In genomic region chr6:143675946-143676345, GRCh38 we compare ENCODE assay signal across 13 cellular contexts. TPM values are rescaled to one million over a fixed set of nuclear protein-coding genes. Genes with fewer than 3 reads are reported as not detected.
A peak's percentile ranks its signal among the peaks of the same experiment; 100 is the strongest.
DNase-seq lines count a peak whose midpoint lies in the region; ATAC-seq, FAIRE-seq and TF ChIP-seq lines count a peak whose summit lies in the region.
"Had no signal": no experiment of that assay in that cellular context is flagged by ENCODE, and none has a peak within 500 bp of the region (broad histone marks: within the 10 kb centered on the region; RNA-seq: fewer than 3 reads in every experiment).

No MANE protein-coding gene starts in this region.

- H3K4me3 ChIP-seq in fibroblast of lung (replicated peaks in 1 of 4; ENCODE audit: control extremely low read depth in 1 of 4, insufficient read depth in 1 of 4, low read depth in 3 of 4, low read length in 4 of 4), result no peak overlapping the region
- no peak overlapping the region for H3K4me3 ChIP-seq in psoas muscle
- H3K4me3 ChIP-seq: dorsolateral prefrontal cortex, skin epidermis had no signal

- FAIRE-seq in GM19239 (lab: Jason Lieb, UNC), result peak; percentile 4
- FAIRE-seq in RCC 7860 (lab: Jason Lieb, UNC), result peak; percentile 79

- 38 to 65% (median 51%) methylated on average over 1 of the region's 1 CpG for WGBS in psoas muscle, 3 donors

- no peaks in the 10 kb centered on the region for H3K9me3 ChIP-seq in fibroblast of lung (ENCODE audit: control insufficient read depth, insufficient read depth, low read depth, low read length)
- no peaks in the 10 kb centered on the region for H3K9me3 ChIP-seq in psoas muscle

- peaks cover 10% of the 10 kb centered on the region for H3K4me1 ChIP-seq in fibroblast of lung (ENCODE audit: control insufficient read depth, extremely low read depth, insufficient read depth, low read length)
- peaks cover 5% of the 10 kb centered on the region for H3K4me1 ChIP-seq in psoas muscle

- TF ChIP-seq CTCF in fibroblast of lung (conservative IDR thresholded peaks at IDR 0.05 in 1 of 2, IDR thresholded peaks at IDR 0.05 in 1 of 2; ENCODE audit: low read depth in 1 of 2, low read length in 2 of 2) (no peak), psoas muscle (IDR thresholded peaks at IDR 0.05) (no peak)

- H3K27ac ChIP-seq in fibroblast of lung (ENCODE audit: insufficient read depth, low read length), result no peak overlapping the region
- H3K27ac ChIP-seq in psoas muscle, result peak overlapping the region; percentile 7

- intact Hi-C loops in psoas muscle (cut with DNase I), result loop anchor here in 1 of 2 donors (10.0 kb wide), 1 partner anchor 721 kb away; no protein-coding TSS in a partner anchor

- ATAC-seq in psoas muscle, result no peak
- ATAC-seq in HG02981 (IDR thresholded peaks at IDR 0.05; ENCODE audit: unreplicated experiment), result no peak
- no peak for ATAC-seq in GM21515 (IDR thresholded peaks at IDR 0.05; ENCODE audit: unreplicated experiment)

- H3K4me2 ChIP-seq in fibroblast of lung (ENCODE audit: extremely low read depth, insufficient read depth, low read length), result peak overlapping the region; percentile 44

- no peak overlapping the region for H2AFZ ChIP-seq in fibroblast of lung (ENCODE audit: low read length)

- H3K9ac ChIP-seq in fibroblast of lung (ENCODE audit: insufficient read depth, low read length), result no peak overlapping the region

- H3K36me3 ChIP-seq in fibroblast of lung (ENCODE audit: control insufficient read depth, insufficient read depth, low read length), result no peaks in the 10 kb centered on the region
- H3K36me3 ChIP-seq in psoas muscle (ENCODE audit: insufficient read depth in 1 of 2, low read depth in 1 of 2), result no peaks in the 10 kb centered on the region

- DNase-seq in GM19239 (ENCODE audit: insufficient read length, low spot score) (no peak), RCC 7860 (ENCODE audit: low spot score) (peak; percentile 17), fibroblast of lung (ENCODE audit: low read depth in 2 of 2) (peak; percentile 31 to 64), psoas muscle (no peak), COR-L47 (lab: John Stamatoyannopoulos, UW) (no peak), NCI-H1694 treated with DMSO at 0.1 percent for 48 hours (lab: John Stamatoyannopoulos, UW) (no peak)
- DNase-seq: activated CD4-positive, alpha-beta T cell treated with anti-CD3 and anti-CD28 coated beads, Interleukin-2, amount 50 U/mL, for 4 hours; CD4-positive, CD25-positive, alpha-beta regulatory T cell; dorsolateral prefrontal cortex; NCI-H1694 had no signal

- no peaks in the 10 kb centered on the region for H4K20me1 ChIP-seq in fibroblast of lung (ENCODE audit: control insufficient read depth, extremely low read depth, insufficient read depth, low read length)

- H3K79me2 ChIP-seq in fibroblast of lung (ENCODE audit: control insufficient read depth, insufficient read depth, low read length), result peaks cover 20% of the 10 kb centered on the region

- no peaks in the 10 kb centered on the region for H3K27me3 ChIP-seq in fibroblast of lung (ENCODE audit: control insufficient read depth, insufficient read depth, low read length)
- no peaks in the 10 kb centered on the region for H3K27me3 ChIP-seq in psoas muscle (ENCODE audit: insufficient read depth in 3 of 3, low read length in 2 of 3)
- H3K27me3 ChIP-seq: dorsolateral prefrontal cortex had no signal

RNA-seq across cellular contexts. Expression of gene PHACTR2, which starts 1.8 kb away (rescaled TPM):
- total RNA-seq in fibroblast of lung (25.2 and 40.1 TPM in 2 replicates), psoas muscle (10 to 100 TPM; 30.0 to 48.8 (median 39.5) TPM)
- polyA plus RNA-seq in fibroblast of lung (45.5 and 55.0 TPM in 2 replicates), psoas muscle (1 to 10 TPM; 3.4 to 6.5 (median 4.6) TPM)
- 17.7 and 22.9 TPM in 2 replicates for polyA plus RNA-seq in fibroblast of lung (2012)
- polyA minus RNA-seq in fibroblast of lung (ENCODE audit: low replicate concordance), result 20.8 and 30.2 TPM in 2 replicates

Comparison
In these comparisons a context has a peak if more than half of its experiments do, and no peak if none do; other contexts are left out.
1. DNase-seq: peak in RCC 7860 (single experiment) and fibroblast of lung (2 of 2); none in GM19239 (single experiment), psoas muscle (0 of 2), COR-L47 (single experiment) and NCI-H1694 treated with DMSO at 0.1 percent for 48 hours (single experiment).